Comparison of ENCODE assay signal across 2 cellular contexts in the genomic region with DNA sequence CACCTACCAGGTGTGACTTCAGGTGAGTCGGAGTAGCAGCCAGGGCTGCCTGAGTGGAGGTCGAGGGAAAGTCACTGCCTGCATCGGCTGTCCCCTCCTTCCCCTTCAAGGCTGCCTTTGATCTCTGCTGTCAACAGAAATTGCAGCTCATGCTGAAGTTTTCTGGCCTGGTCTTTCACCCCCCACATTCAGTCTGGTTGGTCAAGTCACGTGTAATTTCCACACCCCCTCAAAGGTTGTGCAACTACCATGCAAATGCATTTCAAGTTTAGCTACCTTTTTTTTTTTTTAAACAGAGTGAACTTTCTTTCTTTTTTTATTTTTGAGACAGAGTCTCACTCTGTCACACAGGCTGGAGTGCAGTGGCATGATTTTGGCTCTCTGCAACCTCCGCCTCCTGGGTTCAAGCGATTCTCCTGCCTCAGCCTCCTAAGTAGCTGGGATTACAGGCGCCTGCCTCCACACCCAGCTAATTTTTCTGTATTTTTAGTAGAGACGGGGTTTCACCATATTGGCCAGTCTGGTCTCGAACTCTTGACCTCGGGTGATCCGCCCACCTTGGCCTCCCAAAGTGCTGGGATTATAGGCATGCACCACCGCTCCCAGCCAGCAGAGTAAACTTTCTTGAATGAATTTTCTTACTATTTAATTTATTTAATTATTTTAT.
A peak's percentile ranks its signal among the peaks of the same experiment; 100 is the strongest.
TF ChIP-seq lines count a peak whose summit lies in the region.

No MANE protein-coding gene starts in this region.

TF ChIP-seq in IMR-90, 13 proteins besides CTCF, POLR2A, EP300 and RAD21:
- TF ChIP-seq CEBPB (IDR thresholded peaks at IDR 0.05; ENCODE audit: low read depth, low read length) (peak; percentile 91), BHLHE40 (IDR thresholded peaks at IDR 0.05; ENCODE audit: low read depth, low read length) (peak; percentile 82)
- TF ChIP-seq, protein P1, sequence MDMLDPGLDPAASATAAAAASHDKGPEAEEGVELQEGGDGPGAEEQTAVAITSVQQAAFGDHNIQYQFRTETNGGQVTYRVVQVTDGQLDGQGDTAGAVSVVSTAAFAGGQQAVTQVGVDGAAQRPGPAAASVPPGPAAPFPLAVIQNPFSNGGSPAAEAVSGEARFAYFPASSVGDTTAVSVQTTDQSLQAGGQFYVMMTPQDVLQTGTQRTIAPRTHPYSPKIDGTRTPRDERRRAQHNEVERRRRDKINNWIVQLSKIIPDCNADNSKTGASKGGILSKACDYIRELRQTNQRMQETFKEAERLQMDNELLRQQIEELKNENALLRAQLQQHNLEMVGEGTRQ (IDR thresholded peaks at IDR 0.05; ENCODE audit: low read depth, low read length) = peak; percentile 39

TF ChIP-seq in WTC11, 78 proteins besides CTCF, POLR2A, EP300 and RAD21:
- TF ChIP-seq GABPB1 (CRISPR knock-in tag; IDR thresholded peaks at IDR 0.05) = peak; percentile 55
